ENCODE assay signal across 5 cellular contexts in genomic region chr2:111307302-111307701, GRCh38.
DNase-seq lines count a peak whose midpoint lies in the region; ATAC-seq, FAIRE-seq and TF ChIP-seq lines count a peak whose summit lies in the region.
"Not testable (repeated sequence)": the region's sequence is repeated elsewhere in the genome, so short reads cannot be mapped to it uniquely, and the experiment has no call there.

No MANE protein-coding gene starts in this region.

- H3K36me3 ChIP-seq in H7 (replicated peaks; ENCODE audit: control insufficient read depth, insufficient read depth, low read length); endodermal cell (ENCODE audit: control insufficient read depth, insufficient read depth, low read length); HepG2 (replicated peaks in 1 of 2; ENCODE audit: control insufficient read depth in 1 of 2, insufficient read depth in 2 of 2, low read length in 2 of 2); naive thymus-derived CD4-positive, alpha-beta T cell (ENCODE audit: control insufficient read depth in 2 of 3, insufficient read depth in 3 of 3, low read length in 3 of 3); trophoblast cell (ENCODE audit: control insufficient read depth in 1 of 2, insufficient read depth in 2 of 2, low read length in 2 of 2): not testable (repeated sequence)

- not testable (repeated sequence) for H3K9ac ChIP-seq in endodermal cell (ENCODE audit: extremely low read depth, low read length, poor library complexity, severe bottlenecking); HepG2 (ENCODE audit: insufficient read depth, low read depth, low read length); trophoblast cell (ENCODE audit: low read length)

- H2BK5ac ChIP-seq in trophoblast cell (ENCODE audit: low read depth, low read length, poor library complexity), result not testable (repeated sequence)

- peak overlapping the region; percentile 29 for H2AK5ac ChIP-seq in trophoblast cell (ENCODE audit: low read length)

- H3K4me3 ChIP-seq in H7 (ENCODE audit: insufficient read depth, low read depth, low read length); endodermal cell (ENCODE audit: low read length); HepG2 (replicated peaks in 1 of 3; ENCODE audit: insufficient read depth in 1 of 3, low read depth in 2 of 3, low read length in 3 of 3); naive thymus-derived CD4-positive, alpha-beta T cell (ENCODE audit: low read length); trophoblast cell (ENCODE audit: low read depth, low read length): not testable (repeated sequence)

- in situ Hi-C loops in HepG2 (cut with HindIII; ENCODE audit: extremely low pct_ligation_motif_present, low pct_unique_long_range_greater_than_20kb), result not testable (repeated sequence)

- intact Hi-C loops in HepG2 (cut with micrococcal nuclease; ENCODE audit: unreplicated experiment); naive thymus-derived CD4-positive, alpha-beta T cell (cut with micrococcal nuclease): not testable (repeated sequence)

- not testable (repeated sequence) for TF ChIP-seq EP300 in HepG2 (IDR thresholded peaks at IDR 0.05; ENCODE audit: low read depth in 2 of 2, low read length in 2 of 2); HepG2 (CRISPR knock-in tag; IDR thresholded peaks at IDR 0.05; ENCODE audit: borderline replicate concordance)

- H3K4me1 ChIP-seq in endodermal cell (ENCODE audit: control insufficient read depth, insufficient read depth, low read length); HepG2 (ENCODE audit: insufficient read depth, low read length); naive thymus-derived CD4-positive, alpha-beta T cell (ENCODE audit: control insufficient read depth in 2 of 2, insufficient read depth in 2 of 2, low read length in 2 of 2); trophoblast cell (ENCODE audit: control insufficient read depth in 1 of 2, insufficient read depth in 2 of 2, low read length in 2 of 2): not testable (repeated sequence)

- FAIRE-seq in HepG2 (lab: Jason Lieb, UNC), result not testable (repeated sequence)

- POLR2A ChIA-PET in HepG2 (lab: Yijun Ruan, JAX); naive thymus-derived CD4-positive, alpha-beta T cell (lab: Charles Lee): not testable (repeated sequence)

- not testable (repeated sequence) for H3K4me3 Mint-ChIP-seq in endodermal cell; naive thymus-derived CD4-positive, alpha-beta T cell

- peak overlapping the region; percentile 29 for H3K18ac ChIP-seq in trophoblast cell (ENCODE audit: low read length)

- not testable (repeated sequence) for H3K9me3 Mint-ChIP-seq in endodermal cell; naive thymus-derived CD4-positive, alpha-beta T cell

- ATAC-seq in HepG2, result peak; percentile 74
- ATAC-seq in naive thymus-derived CD4-positive, alpha-beta T cell, result peak; percentile 14

- not testable (repeated sequence) for H4K12ac ChIP-seq in trophoblast cell (ENCODE audit: low read depth, low read length)

- H3K14ac ChIP-seq in trophoblast cell (ENCODE audit: low read length), result not testable (repeated sequence)

- not testable (repeated sequence) for H3K27me3 Mint-ChIP-seq in endodermal cell (ENCODE audit: insufficient read depth); naive thymus-derived CD4-positive, alpha-beta T cell

- H3K27me3 ChIP-seq in H7 (ENCODE audit: control insufficient read depth, insufficient read depth, low read length); endodermal cell (ENCODE audit: control insufficient read depth, insufficient read depth, low read length, poor library complexity, severe bottlenecking); HepG2 (ENCODE audit: control insufficient read depth in 1 of 2, insufficient read depth in 2 of 2, low read length in 2 of 2); naive thymus-derived CD4-positive, alpha-beta T cell (ENCODE audit: control insufficient read depth in 2 of 2, insufficient read depth in 2 of 2, low read length in 2 of 2); trophoblast cell (ENCODE audit: insufficient read depth, low read length): not testable (repeated sequence)

- not testable (repeated sequence) for H3K4me1 Mint-ChIP-seq in endodermal cell; naive thymus-derived CD4-positive, alpha-beta T cell

- H3K4me2 ChIP-seq in HepG2 (ENCODE audit: low read depth, low read length); trophoblast cell (ENCODE audit: low read length): not testable (repeated sequence)

- not testable (repeated sequence) for H3K9me3 ChIP-seq in endodermal cell (ENCODE audit: control insufficient read depth, low read length); HepG2 (ENCODE audit: low read length); naive thymus-derived CD4-positive, alpha-beta T cell (ENCODE audit: control insufficient read depth in 2 of 3, low read length in 3 of 3); trophoblast cell (ENCODE audit: insufficient read depth, low read depth, low read length)

- not testable (repeated sequence) for H4K91ac ChIP-seq in trophoblast cell (ENCODE audit: low read depth, low read length)

- not testable (repeated sequence) for TF ChIP-seq RAD21 in HepG2 (CRISPR knock-in tag; IDR thresholded peaks at IDR 0.05)

- H3K27ac Mint-ChIP-seq in endodermal cell; naive thymus-derived CD4-positive, alpha-beta T cell: not testable (repeated sequence)

- H2BK12ac ChIP-seq in trophoblast cell (ENCODE audit: low read length), result peak overlapping the region; percentile 13

- not testable (repeated sequence) for H3K79me2 ChIP-seq in HepG2 (ENCODE audit: insufficient read depth, low read length); trophoblast cell (ENCODE audit: control insufficient read depth, insufficient read depth, low read length, poor library complexity)

- H4K20me1 ChIP-seq in HepG2 (ENCODE audit: insufficient read depth, low read length), result not testable (repeated sequence)

- not testable (repeated sequence) for H3K27ac ChIP-seq in endodermal cell (ENCODE audit: low read depth, low read length); HepG2 (ENCODE audit: extremely low read length, insufficient read depth, low read length); naive thymus-derived CD4-positive, alpha-beta T cell (ENCODE audit: low read depth, low read length); trophoblast cell (ENCODE audit: low read depth, low read length)

- not testable (repeated sequence) for TF ChIP-seq POLR2A in HepG2 (IDR thresholded peaks at IDR 0.05; ENCODE audit: insufficient read depth in 1 of 2, low read depth in 2 of 2, low read length in 2 of 2)

- not testable (repeated sequence) for TF ChIP-seq CTCF in endodermal cell (conservative IDR thresholded peaks at IDR 0.05); HepG2 (CRISPR knock-in tag; IDR thresholded peaks at IDR 0.05)

- H3K79me1 ChIP-seq in trophoblast cell (ENCODE audit: low read length), result not testable (repeated sequence)

- DNase-seq in H7 (peak; percentile 1), endodermal cell (peak; percentile 21)
- not testable (repeated sequence) for DNase-seq in HepG2 (ENCODE audit: low spot score); naive thymus-derived CD4-positive, alpha-beta T cell; trophoblast cell

- H2BK120ac ChIP-seq in trophoblast cell (ENCODE audit: insufficient read depth, low read length, poor library complexity), result not testable (repeated sequence)

- not testable (repeated sequence) for H2AFZ ChIP-seq in HepG2 (ENCODE audit: low read length); trophoblast cell (ENCODE audit: insufficient read depth, low read length, poor library complexity)

- BruUV-seq in HepG2 (replicated peaks; lab: Mats Ljungman, UMichigan), result not testable (repeated sequence)

- H3K23ac ChIP-seq in trophoblast cell (ENCODE audit: low read length), result not testable (repeated sequence)

- 91% methylated on average over 3 of the region's 3 CpGs; no CpG with 5 or more reads in 1 of the 2 experiments for WGBS in endodermal cell (ENCODE audit: insufficient coverage in 1 of 2, insufficient read length in 1 of 2), 2 experiments
- 87% methylated on average over 3 of the region's 3 CpGs for WGBS in HepG2 (ENCODE audit: low lambda C conversion rate)
- WGBS in trophoblast cell (ENCODE audit: extremely low coverage, insufficient coverage, insufficient read length), result no CpG with 5 or more reads among the region's 3 CpGs

- not testable (repeated sequence) for H3K36me3 Mint-ChIP-seq in endodermal cell (ENCODE audit: low read depth); naive thymus-derived CD4-positive, alpha-beta T cell

- not testable (repeated sequence) for H3K4ac ChIP-seq in trophoblast cell (ENCODE audit: low read depth, low read length)

- not testable (repeated sequence) for H4K8ac ChIP-seq in trophoblast cell (ENCODE audit: low read depth, low read length)

- CTCF ChIA-PET in HepG2 (lab: Yijun Ruan, JAX; ENCODE audit: low intra/inter-chr PET ratio, low total read pairs); naive thymus-derived CD4-positive, alpha-beta T cell (lab: Charles Lee): not testable (repeated sequence)

TF ChIP-seq in HepG2, 621 proteins besides CTCF, POLR2A, EP300 and RAD21:
- TF ChIP-seq ZNF564 (CRISPR knock-in tag; IDR thresholded peaks at IDR 0.05) (peak; percentile 94), HNF4A (CRISPR knock-in tag; IDR thresholded peaks at IDR 0.05) (peak; percentile 22; the same call in 1 of the 2 replicates)
TF ChIP-seq in HepG2: peak in this region for 2; not testable (repeated sequence) for 619.
